In the genomic region with DNA sequence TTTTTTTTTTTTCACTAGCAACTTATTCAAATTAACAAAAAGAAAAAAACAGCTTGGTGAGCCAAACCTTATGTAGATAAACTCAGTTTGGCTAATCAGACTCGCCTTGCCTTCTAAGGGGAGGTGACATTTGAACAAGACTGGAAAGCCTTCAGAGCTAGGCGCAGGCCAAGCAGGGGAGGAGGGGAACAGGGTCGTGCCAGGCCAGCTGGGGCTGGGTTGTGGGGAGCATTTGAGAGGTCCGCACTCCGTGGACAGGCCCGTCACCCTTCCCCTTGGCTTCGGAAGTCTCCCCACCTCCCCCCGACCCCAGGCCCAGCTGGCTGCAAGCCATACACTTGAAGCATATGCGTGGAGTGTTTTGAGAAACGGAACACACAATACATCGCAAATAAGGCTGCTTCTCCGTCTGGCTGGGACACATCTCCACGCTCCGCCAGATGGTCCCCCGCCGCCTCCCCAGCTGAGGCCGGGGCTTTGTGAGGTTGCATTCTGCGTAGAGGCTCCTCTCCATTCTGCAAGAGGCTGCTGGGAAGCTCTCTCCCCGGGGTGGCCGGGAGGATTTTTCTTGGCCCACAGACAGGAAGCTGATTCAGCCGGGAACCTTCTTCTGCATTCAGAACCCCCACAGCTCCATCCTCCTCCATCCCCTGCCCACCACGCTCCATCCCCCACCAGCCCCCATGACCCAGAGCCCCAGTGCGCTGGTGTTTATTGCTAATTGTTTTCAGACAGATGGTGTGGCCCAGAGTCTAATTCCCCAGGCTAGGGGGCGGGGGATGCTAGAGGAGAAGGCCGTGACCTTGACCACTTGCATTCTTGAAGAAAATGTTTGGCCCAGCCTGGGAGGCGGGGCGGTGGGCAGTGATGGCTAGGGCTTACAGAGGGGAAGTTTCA, we compare ENCODE assay signal across 8 cellular contexts.
A peak's percentile ranks its signal among the peaks of the same experiment; 100 is the strongest.
DNase-seq lines count a peak whose midpoint lies in the region; TF ChIP-seq lines count a peak whose summit lies in the region.

No MANE protein-coding gene starts in this region.

- DNase-seq in AG04450 (ENCODE audit: low read depth, low spot score) (peak; percentile 74), LHCN-M2 (ENCODE audit: low read depth) (peak; percentile 88), amniotic epithelial cell (ENCODE audit: low read depth) (peak; percentile 98), hepatocyte (ENCODE audit: low spot score) (peak; percentile 48), skeletal muscle cell (ENCODE audit: low read depth) (peak; percentile 98), activated T-cell treated with anti-CD3 and anti-CD28 coated beads for 4 hours (no peak), OCI-M1 (lab: John Stamatoyannopoulos, UW) (no peak)
- DNase-seq in activated CD4-positive, alpha-beta T cell treated with anti-CD3 and anti-CD28 coated beads, Interleukin-2, amount 50 U/mL, for 4 hours: no peak

- no peaks in the 10 kb centered on the region for H3K9me2 ChIP-seq in hepatocyte (replicated peaks; ENCODE audit: insufficient read depth)

- no peaks in the 10 kb centered on the region for H3K79me2 ChIP-seq in hepatocyte

- H3K27me3 ChIP-seq in AG04450 (ENCODE audit: control insufficient read depth, insufficient read depth, low read length) (no peaks in the 10 kb centered on the region), hepatocyte (no peaks in the 10 kb centered on the region)

- 0 out of 2 replicates have a peak overlapping the region, but pooled peaks have one; percentile 17 for H3K4me3 ChIP-seq in AG04450 (ENCODE audit: low read depth, low read length)
- H3K4me3 ChIP-seq in hepatocyte: no peak overlapping the region
- H3K4me3 ChIP-seq in skeletal muscle cell (ENCODE audit: low read depth, low read length): no peak overlapping the region

- POLR2A ChIA-PET in AG04450 (lab: Yijun Ruan, JAX): interaction anchor here (0.8 to 1.6 kb wide), 6 partner anchors 15 to 110 kb away, joined by 3 to 7 read pairs (median 5); a partner anchor contains a TSS

- H4K20me1 ChIP-seq in hepatocyte (ENCODE audit: insufficient read depth, poor library complexity, severe bottlenecking): no peaks in the 10 kb centered on the region

- CTCF ChIA-PET in AG04450 (lab: Charles Lee): interaction anchor here (0.8 kb wide), 1 partner anchor 16 kb away, joined by 3 read pairs; no protein-coding TSS in a partner anchor

- H2AFZ ChIP-seq in hepatocyte: no peak overlapping the region

- H3K27ac ChIP-seq in AG04450 (ENCODE audit: low read depth, low read length) (peak overlapping the region; percentile 89), hepatocyte (peak overlapping the region; percentile 77)

- H3K36me3 ChIP-seq in hepatocyte (replicated peaks; ENCODE audit: insufficient read depth, low read depth): no peaks in the 10 kb centered on the region

- H3K9me3 ChIP-seq in AG04450 (ENCODE audit: control insufficient read depth, insufficient read depth, low read length): no peaks in the 10 kb centered on the region
- no peaks in the 10 kb centered on the region for H3K9me3 ChIP-seq in hepatocyte (ENCODE audit: low read depth)

- H3K4me2 ChIP-seq in hepatocyte: peak overlapping the region; percentile 62

- peaks cover 18% of the 10 kb centered on the region for H3K4me1 ChIP-seq in hepatocyte (ENCODE audit: insufficient read depth)

- TF ChIP-seq CTCF in AG04450 (IDR thresholded peaks at IDR 0.05; ENCODE audit: low read depth, low read length) (no peak), hepatocyte (IDR thresholded peaks at IDR 0.05; ENCODE audit: poor library complexity) (no peak)

- WGBS in hepatocyte (ENCODE audit: low lambda C conversion rate, missing lambda C conversion rate): 44% methylated on average over 25 of the region's 27 CpGs

Comparison
In these comparisons a context has a peak if more than half of its experiments do, and no peak if none do; other contexts are left out.
1. DNase-seq: peak in AG04450 (single experiment), LHCN-M2 (single experiment), amniotic epithelial cell (single experiment), hepatocyte (single experiment) and skeletal muscle cell (single experiment); none in activated T-cell treated with anti-CD3 and anti-CD28 coated beads for 4 hours (single experiment), OCI-M1 (single experiment) and activated CD4-positive, alpha-beta T cell treated with anti-CD3 and anti-CD28 coated beads, Interleukin-2, amount 50 U/mL, for 4 hours (0 of 2).